In genomic region chr2:21270083-21270491, GRCh38 we compare ENCODE assay signal across 30 cellular contexts.
DNase-seq lines count a peak whose midpoint lies in the region; ATAC-seq and TF ChIP-seq lines count a peak whose summit lies in the region.
"Had no signal": no experiment of that assay in that cellular context is flagged by ENCODE, and none has a peak within 500 bp of the region (broad histone marks: within the 10 kb centered on the region; RNA-seq: fewer than 3 reads in every experiment).

No MANE protein-coding gene starts in this region.

- H3K9me3 Mint-ChIP-seq in endodermal cell (no peaks in the 10 kb centered on the region), neural crest cell (no peaks in the 10 kb centered on the region), type B pancreatic cell (no peaks in the 10 kb centered on the region)
- no peaks in the 10 kb centered on the region for H3K9me3 Mint-ChIP-seq in activated CD4-positive, alpha-beta memory T cell treated with anti-CD3 and anti-CD28 coated beads, Interleukin-2, amount 10 ng/mL, durations not matched to agents 7 days and 5 days
- H3K9me3 Mint-ChIP-seq: activated T-helper 2 cell treated with anti-CD3 and anti-CD28 coated beads, Interferon-gamma antibody, Interleukin-2, Interleukin-4, amounts not matched to agents 10 μg/mL and 5 μg/mL and 100 μg/mL, durations not matched to agents 14 hours and 24 hours and 36 hours; nephron progenitor cell; stimulated activated naive CD8-positive, alpha-beta T cell treated with anti-CD3 and anti-CD28 coated beads, Interleukin-15, Interleukin-2, amounts not matched to agents 100 ng/mL and 50 ng/mL, for 24 hours had no signal

- intact Hi-C loops in left cardiac atrium (cut with DNase I) = loop anchor here in 1 of 2 donors (5.0 kb wide), 1 partner anchor 42 kb away; no protein-coding TSS in a partner anchor

- H3K9ac ChIP-seq in endodermal cell (ENCODE audit: extremely low read depth, low read length, poor library complexity, severe bottlenecking) = no peak overlapping the region

- H3K4me1 ChIP-seq in cardiac muscle cell (ENCODE audit: low read depth) (peaks cover 31% of the 10 kb centered on the region), endodermal cell (ENCODE audit: control insufficient read depth, insufficient read depth, low read length) (peaks cover 7% of the 10 kb centered on the region)
- H3K4me1 ChIP-seq: breast epithelium, colonic mucosa, tibial artery had no signal

- H3K27me3 ChIP-seq in cardiac muscle cell (no peaks in the 10 kb centered on the region), endodermal cell (ENCODE audit: control insufficient read depth, insufficient read depth, low read length, poor library complexity, severe bottlenecking) (no peaks in the 10 kb centered on the region)
- H3K27me3 ChIP-seq: breast epithelium, colonic mucosa, right lobe of liver, tibial artery had no signal

- 50 to 71% methylated on average over 2 of the region's 2 CpGs for WGBS in endodermal cell (ENCODE audit: insufficient coverage in 1 of 2, insufficient read length in 1 of 2), 2 experiments

- H3K4me1 Mint-ChIP-seq in endodermal cell = peaks cover 39% of the 10 kb centered on the region
- H3K4me1 Mint-ChIP-seq in neural crest cell = peaks cover 64% of the 10 kb centered on the region
- peaks cover 24% of the 10 kb centered on the region for H3K4me1 Mint-ChIP-seq in type B pancreatic cell (ENCODE audit: unreplicated experiment)
- no peaks in the 10 kb centered on the region for H3K4me1 Mint-ChIP-seq in activated CD4-positive, alpha-beta memory T cell treated with anti-CD3 and anti-CD28 coated beads, Interleukin-2, amount 10 ng/mL, durations not matched to agents 7 days and 5 days

- H3K27ac ChIP-seq in cardiac muscle cell (peak overlapping the region; percentile 89), endodermal cell (ENCODE audit: low read depth, low read length) (peak overlapping the region; percentile 27)
- H3K27ac ChIP-seq: 22Rv1, breast epithelium, colonic mucosa, tibial artery had no signal

- POLR2A ChIA-PET in activated CD4-positive, alpha-beta memory T cell treated with anti-CD3 and anti-CD28 coated beads, Interleukin-2, amount 10 ng/mL, durations not matched to agents 7 days and 5 days (lab: Charles Lee) = no interaction called here

- ATAC-seq in left cardiac atrium = no peak
- ATAC-seq in GM19328 (IDR thresholded peaks at IDR 0.05; ENCODE audit: unreplicated experiment) = no peak
- ATAC-seq: activated CD8-positive, alpha-beta T cell treated with anti-CD3 and anti-CD28 coated beads, Interleukin-2, amount 10 ng/mL, durations not matched to agents 7 days and 5 days; activated naive CD4-positive, alpha-beta T cell treated with anti-CD3 and anti-CD28 coated beads, Interleukin-2, amount 50 U/mL, for 72 hours; effector memory CD8-positive, alpha-beta T cell had no signal

- H3K9me3 ChIP-seq in cardiac muscle cell (ENCODE audit: low read depth) (no peaks in the 10 kb centered on the region), endodermal cell (ENCODE audit: control insufficient read depth, low read length) (no peaks in the 10 kb centered on the region)
- H3K9me3 ChIP-seq: breast epithelium, colonic mucosa, right lobe of liver, tibial artery had no signal

- H3K27ac Mint-ChIP-seq in endodermal cell (peak overlapping the region; percentile 30), neural crest cell (ENCODE audit: unreplicated experiment) (peak overlapping the region; percentile 65), type B pancreatic cell (peak overlapping the region; percentile 26)
- no peak overlapping the region for H3K27ac Mint-ChIP-seq in activated CD4-positive, alpha-beta memory T cell treated with anti-CD3 and anti-CD28 coated beads, Interleukin-2, amount 10 ng/mL, durations not matched to agents 7 days and 5 days
- H3K27ac Mint-ChIP-seq: activated CD8-positive, alpha-beta T cell treated with anti-CD3 and anti-CD28 coated beads, Interleukin-2, amount 10 ng/mL, durations not matched to agents 7 days and 5 days; activated naive CD4-positive, alpha-beta T cell treated with anti-CD3 and anti-CD28 coated beads, Interleukin-2, amount 50 U/mL, for 72 hours; activated T-helper 2 cell treated with anti-CD3 and anti-CD28 coated beads, Interferon-gamma antibody, Interleukin-2, Interleukin-4, amounts not matched to agents 10 μg/mL and 5 μg/mL and 100 μg/mL, durations not matched to agents 14 hours and 24 hours and 36 hours; effector memory CD8-positive, alpha-beta T cell; nephron progenitor cell; stimulated activated naive CD8-positive, alpha-beta T cell treated with anti-CD3 and anti-CD28 coated beads, Interleukin-15, Interleukin-2, amounts not matched to agents 100 ng/mL and 50 ng/mL, for 24 hours had no signal

- no peaks in the 10 kb centered on the region for H3K36me3 ChIP-seq in cardiac muscle cell
- H3K36me3 ChIP-seq in endodermal cell (ENCODE audit: control insufficient read depth, insufficient read depth, low read length) = no peaks in the 10 kb centered on the region
- H3K36me3 ChIP-seq: breast epithelium, colonic mucosa, right lobe of liver, tibial artery had no signal

- no peak for TF ChIP-seq CTCF in cardiac muscle cell (IDR thresholded peaks at IDR 0.05; ENCODE audit: low read depth, low read length)
- no peak for TF ChIP-seq CTCF in endodermal cell (conservative IDR thresholded peaks at IDR 0.05)
- no peak for TF ChIP-seq CTCF in neural crest cell (conservative IDR thresholded peaks at IDR 0.05)
- TF ChIP-seq CTCF in type B pancreatic cell (conservative IDR thresholded peaks at IDR 0.05) = no peak

- CTCF ChIA-PET in activated CD4-positive, alpha-beta memory T cell treated with anti-CD3 and anti-CD28 coated beads, Interleukin-2, amount 10 ng/mL, durations not matched to agents 7 days and 5 days (lab: Charles Lee) = interaction anchor here (1.0 kb wide), 1 partner anchor 132 kb away, joined by 3 read pairs; no protein-coding TSS in a partner anchor

- DNase-seq in cardiac muscle cell (ENCODE audit: low read depth in 1 of 2, low spot score in 1 of 2) = peak in 1 of 2 donors; percentile 30
- DNase-seq in left cardiac atrium = no peak
- no peak for DNase-seq in endodermal cell
- no peak for DNase-seq in neural crest cell (ENCODE audit: low read depth, low spot score)
- DNase-seq in type B pancreatic cell (ENCODE audit: extremely low spot score, unreplicated experiment) = no peak
- no peak for DNase-seq in activated CD4-positive, alpha-beta memory T cell treated with anti-CD3 and anti-CD28 coated beads, Interleukin-2, amount 10 ng/mL, durations not matched to agents 7 days and 5 days
- no peak for DNase-seq in activated CD8-positive, alpha-beta memory T cell treated with anti-CD3 and anti-CD28 coated beads for 24 hours
- DNase-seq: activated CD8-positive, alpha-beta T cell treated with anti-CD3 and anti-CD28 coated beads, Interleukin-2, amount 10 ng/mL, durations not matched to agents 7 days and 5 days; activated T-cell treated with anti-CD3 and anti-CD28 coated beads for 4 hours; effector memory CD8-positive, alpha-beta T cell; erythroblast; H7; mammary epithelial cell; MV-4-11; NCI-H1436 treated with DMSO at 0.1 percent for 48 hours; NCI-H2081 treated with DMSO at 0.1 percent for 48 hours; NCI-H226; nephron progenitor cell; SHP77 treated with DMSO at 0.1 percent for 48 hours; stimulated activated CD8-positive, alpha-beta memory T cell treated with anti-CD3 and anti-CD28 coated beads, Interleukin-4, amount 100 ng/mL, for 48 hours; SW 1271; tibial artery had no signal

- H3K27me3 Mint-ChIP-seq in endodermal cell (ENCODE audit: insufficient read depth) = peaks cover 5% of the 10 kb centered on the region
- H3K27me3 Mint-ChIP-seq in neural crest cell (ENCODE audit: low read depth) = no peaks in the 10 kb centered on the region
- peaks cover 27% of the 10 kb centered on the region for H3K27me3 Mint-ChIP-seq in type B pancreatic cell
- H3K27me3 Mint-ChIP-seq in activated CD4-positive, alpha-beta memory T cell treated with anti-CD3 and anti-CD28 coated beads, Interleukin-2, amount 10 ng/mL, durations not matched to agents 7 days and 5 days = no peaks in the 10 kb centered on the region
- H3K27me3 Mint-ChIP-seq: effector memory CD8-positive, alpha-beta T cell; stimulated activated naive CD8-positive, alpha-beta T cell treated with anti-CD3 and anti-CD28 coated beads, Interleukin-15, Interleukin-2, amounts not matched to agents 100 ng/mL and 50 ng/mL, for 24 hours had no signal

- no peak overlapping the region for H3K4me3 ChIP-seq in cardiac muscle cell
- H3K4me3 ChIP-seq in endodermal cell (ENCODE audit: low read length) = peak overlapping the region; percentile 31
- H3K4me3 ChIP-seq: breast epithelium, colonic mucosa, right lobe of liver, tibial artery had no signal

- no peaks in the 10 kb centered on the region for H3K36me3 Mint-ChIP-seq in endodermal cell (ENCODE audit: low read depth)
- H3K36me3 Mint-ChIP-seq in neural crest cell (ENCODE audit: low read depth) = no peaks in the 10 kb centered on the region
- H3K36me3 Mint-ChIP-seq in type B pancreatic cell = no peaks in the 10 kb centered on the region
- no peaks in the 10 kb centered on the region for H3K36me3 Mint-ChIP-seq in activated CD4-positive, alpha-beta memory T cell treated with anti-CD3 and anti-CD28 coated beads, Interleukin-2, amount 10 ng/mL, durations not matched to agents 7 days and 5 days (ENCODE audit: low read depth)
- H3K36me3 Mint-ChIP-seq: activated naive CD4-positive, alpha-beta T cell treated with anti-CD3 and anti-CD28 coated beads, Interleukin-2, amount 50 U/mL, for 72 hours had no signal

- no peak overlapping the region for H3K4me3 Mint-ChIP-seq in endodermal cell
- H3K4me3 Mint-ChIP-seq in neural crest cell = no peak overlapping the region
- no peak overlapping the region for H3K4me3 Mint-ChIP-seq in type B pancreatic cell
- no peak overlapping the region for H3K4me3 Mint-ChIP-seq in activated CD4-positive, alpha-beta memory T cell treated with anti-CD3 and anti-CD28 coated beads, Interleukin-2, amount 10 ng/mL, durations not matched to agents 7 days and 5 days
- H3K4me3 Mint-ChIP-seq: activated CD8-positive, alpha-beta T cell treated with anti-CD3 and anti-CD28 coated beads, Interleukin-2, amount 10 ng/mL, durations not matched to agents 7 days and 5 days; effector memory CD8-positive, alpha-beta T cell; nephron progenitor cell; stimulated activated naive CD8-positive, alpha-beta T cell treated with anti-CD3 and anti-CD28 coated beads, Interleukin-15, Interleukin-2, amounts not matched to agents 100 ng/mL and 50 ng/mL, for 24 hours had no signal
